Comparison of ENCODE assay signal across 8 cellular contexts in genomic region chr2:19901201-19901457, GRCh38. TPM values are rescaled to one million over a fixed set of nuclear protein-coding genes. Genes with fewer than 3 reads are reported as not detected.
DNase-seq lines count a peak whose midpoint lies in the region; ATAC-seq, FAIRE-seq and TF ChIP-seq lines count a peak whose summit lies in the region.

No MANE protein-coding gene starts in this region.

- TF ChIP-seq POLR2A in GM12878 (IDR thresholded peaks at IDR 0.05; ENCODE audit: low read depth, low read length), result no peak

- H2AFZ ChIP-seq in GM12878 (ENCODE audit: control insufficient read depth, low read depth, low read length), result peak overlapping the region; percentile 100

- H3K36me3 ChIP-seq in GM12878 (ENCODE audit: control insufficient read depth in 2 of 2, insufficient read depth in 2 of 2, low read length in 1 of 2) (no peaks in the 10 kb centered on the region), liver (ENCODE audit: control insufficient read depth in 4 of 4, insufficient read depth in 3 of 4, low read depth in 1 of 4, low read length in 3 of 4) (no peaks in the 10 kb centered on the region), tibial artery (no peaks in the 10 kb centered on the region)

- CTCF ChIA-PET in GM12878 (lab: Yijun Ruan, JAX), result interaction anchor here (1.3 kb wide), 1 partner anchor 31 kb away, joined by 3 read pairs; no protein-coding TSS in a partner anchor

- H3K27me3 ChIP-seq in GM12878 (replicated peaks in 1 of 2; ENCODE audit: control insufficient read depth in 2 of 2, insufficient read depth in 2 of 2, low read length in 1 of 2) (no peaks in the 10 kb centered on the region), liver (ENCODE audit: control insufficient read depth in 4 of 4, insufficient read depth in 4 of 4, low read length in 3 of 4) (no peaks in the 10 kb centered on the region), tibial artery (no peaks in the 10 kb centered on the region)

- RAD21 ChIA-PET in GM12878 (lab: Charles Lee; ENCODE audit: unreplicated experiment), result no interaction called here

- in situ Hi-C loops in GM12878 (cut with MboI), result no loop called here

- BruUV-seq in GM12878 (replicated peaks; lab: Mats Ljungman, UMichigan), result TSS peak; percentile 68

- FAIRE-seq in GM12878 (lab: Jason Lieb, UNC), result no peak

- TF ChIP-seq CTCF in GM12878 (IDR thresholded peaks at IDR 0.05 in 2 of 3, conservative IDR thresholded peaks at IDR 0.05 in 1 of 3; ENCODE audit: control insufficient read depth in 2 of 3, extremely low read depth in 1 of 3, insufficient read depth in 1 of 3, low read depth in 3 of 3, low read length in 3 of 3) (no peak), liver (IDR thresholded peaks at IDR 0.05; ENCODE audit: low read depth, low read length, missing input control) (no peak), tibial artery (IDR thresholded peaks at IDR 0.05) (no peak)

- DNase-seq in A172 (ENCODE audit: low spot score), result peak; percentile 8
- no peak for DNase-seq in GM12878 (ENCODE audit: low read depth, low spot score)
- DNase-seq in tibial artery, result no peak
- no peak for DNase-seq in globus pallidus (ENCODE audit: low spot score)
- DNase-seq in activated gamma-delta T cell treated with Interleukin-2 at 50 U/mL for 16 hours, result no peak

- H3K4me1 ChIP-seq in GM12878 (ENCODE audit: control insufficient read depth, insufficient read depth, low read length), result peaks cover 4% of the 10 kb centered on the region
- peaks cover 10 to 37% (median 30%) of the 10 kb centered on the region in 4 donors for H3K4me1 ChIP-seq in liver (ENCODE audit: control insufficient read depth in 4 of 4, insufficient read depth in 4 of 4, low read length in 3 of 4)
- H3K4me1 ChIP-seq in tibial artery, result peaks cover 0 to 50% (median 35%) of the 10 kb centered on the region in 4 donors

- H3K79me2 ChIP-seq in GM12878 (ENCODE audit: control insufficient read depth, insufficient read depth, low read length), result peaks cover 62% of the 10 kb centered on the region

- intact Hi-C loops in GM12878 (cut with micrococcal nuclease; ENCODE audit: unreplicated experiment), result loop anchor here (1.0 to 5.0 kb wide), 3 partner anchors 8 to 151 kb away; partner anchors contain the start of gene LAPTM4A
- intact Hi-C loops in tibial artery (cut with DNase I; ENCODE audit: low total_unique reads), result no loop called here

- H3K9ac ChIP-seq in GM12878 (ENCODE audit: control insufficient read depth, insufficient read depth, low read length) (peak overlapping the region; percentile 98), liver (ENCODE audit: low read depth in 1 of 2, low read length in 2 of 2) (peak overlapping the region; percentile 97)

- SMC1A ChIA-PET in GM12878 (lab: Charles Lee; ENCODE audit: uncharacterized antibody, unreplicated experiment), result interaction anchor here (0.9 kb wide), 1 partner anchor 324 kb away, joined by 3 read pairs; the partner anchor contains the start of gene SDC1

- no peaks in the 10 kb centered on the region for H4K20me1 ChIP-seq in GM12878 (ENCODE audit: control insufficient read depth, insufficient read depth)

- TF ChIP-seq EP300 in GM12878 (IDR thresholded peaks at IDR 0.05; ENCODE audit: borderline replicate concordance in 1 of 2, control insufficient read depth in 1 of 2, low read depth in 2 of 2, low read length in 2 of 2), result peak in 1 of 2 experiments; percentile 6; a peak in 1 of 4 replicates

- ATAC-seq in GM19035 (IDR thresholded peaks at IDR 0.05; ENCODE audit: unreplicated experiment), result peak; percentile 2
- ATAC-seq in HG03439 (IDR thresholded peaks at IDR 0.05; ENCODE audit: unreplicated experiment), result peak; percentile 10
- peak; percentile 8 for ATAC-seq in GM12878

- H3K27ac ChIP-seq in GM12878 (ENCODE audit: control insufficient read depth, insufficient read depth) (peak overlapping the region; percentile 99), liver (ENCODE audit: low read depth in 1 of 2, low read length in 2 of 2) (peak overlapping the region; percentile 75 to 99), tibial artery (peak overlapping the region; percentile 85 to 96)

- H3K9me3 ChIP-seq in GM12878 (replicated peaks; ENCODE audit: control insufficient read depth, insufficient read depth, low read length), result no peaks in the 10 kb centered on the region; the same call in 2 of the 3 replicates
- no peaks in the 10 kb centered on the region for H3K9me3 ChIP-seq in liver (ENCODE audit: control insufficient read depth in 4 of 4, low read length in 3 of 4)
- no peaks in the 10 kb centered on the region for H3K9me3 ChIP-seq in tibial artery

- peak overlapping the region; percentile 85 for H3K4me3 ChIP-seq in GM12878
- peak overlapping the region; percentile 79 to 99 (median 83) for H3K4me3 ChIP-seq in liver (ENCODE audit: low read depth in 1 of 3, low read length in 3 of 3)
- peak overlapping the region; percentile 66 to 99 for H3K4me3 ChIP-seq in tibial artery

- under 1% methylated on average over 22 of the region's 22 CpGs for WGBS in GM12878 (ENCODE audit: insufficient coverage, insufficient replicate concordance, low lambda C conversion rate, missing lambda C conversion rate)
- WGBS in liver, result under 1% methylated on average over 22 of the region's 22 CpGs

- H3K4me2 ChIP-seq in GM12878 (ENCODE audit: control insufficient read depth, insufficient read depth), result peak overlapping the region; percentile 88

- TF ChIP-seq RAD21 in GM12878 (IDR thresholded peaks at IDR 0.05; ENCODE audit: insufficient read depth, low read depth, low read length) (no peak), liver (IDR thresholded peaks at IDR 0.05) (no peak)

- POLR2A ChIA-PET in GM12878 (lab: Charles Lee), result interaction anchor here (0.9 to 1.4 kb wide), 4 partner anchors 12 to 321 kb away, joined by 3 to 4 read pairs (median 3); no protein-coding TSS in a partner anchor

TF ChIP-seq in GM12878, 131 proteins besides CTCF, POLR2A, EP300 and RAD21:
- TF ChIP-seq BACH1 (IDR thresholded peaks at IDR 0.05; ENCODE audit: borderline replicate concordance), result peak; percentile 7; the same call in 1 of the 2 replicates
- TF ChIP-seq SMARCA5 (IDR thresholded peaks at IDR 0.05), result 0 out of 2 replicates have a peak, but pooled peaks have one; percentile 12
- TF ChIP-seq RELB (IDR thresholded peaks at IDR 0.05; ENCODE audit: low read depth), result no peak

TF ChIP-seq in liver, 16 proteins besides CTCF, POLR2A, EP300 and RAD21:
- no peak for TF ChIP-seq FOXA2 (IDR thresholded peaks at IDR 0.05)
- TF ChIP-seq TAF1 (conservative IDR thresholded peaks at IDR 0.05), result no peak
- no peak for TF ChIP-seq HNF4G (IDR thresholded peaks at IDR 0.05)

RNA-seq across cellular contexts. Expression of gene TTC32, which starts 0.7 kb away (rescaled TPM):
- total RNA-seq in A172 (2014; rRNA removed; shearing (Covaris generic)), result 4.2 and 10.6 TPM in 2 replicates
- total RNA-seq in GM12878 (2013; cell fraction: nucleolus; rRNA removed), result 71.7 and 84.3 TPM in 2 replicates
- total RNA-seq in GM12878 (2014; rRNA removed), result 11.1 and 13.2 TPM in 2 replicates
- total RNA-seq in GM12878 (2014; rRNA removed; fragmentation: Illumina TruSeq; extraction: Trizol), result 17.2 and 17.7 TPM in 2 replicates
- 14.3 and 14.6 TPM in 2 replicates for total RNA-seq in GM12878 (2021)
- 9.1 TPM for polyA plus RNA-seq in GM12878 (2011; ENCODE audit: low read depth)
- 25.2 and 32.8 TPM in 2 replicates for polyA plus RNA-seq in GM12878 (2011; rRNA removed)
- polyA plus RNA-seq in GM12878 (2011; cell fraction: cytosol; rRNA removed), result 8.0 and 9.6 TPM in 2 replicates
- 36.6 and 42.1 TPM in 2 replicates for polyA plus RNA-seq in GM12878 (2011; cell fraction: nucleus; rRNA removed)
- polyA plus RNA-seq in GM12878 (2012), result 18.3 TPM in 2 replicates
- 13.3 and 17.1 TPM in 2 replicates for polyA plus RNA-seq in GM12878 (2014; fragmentation: Illumina TruSeq; extraction: Trizol)
- 10 to 100 TPM; 21.6 to 25.3 TPM for polyA plus RNA-seq in GM12878 (2014; fragmentation: Nextera tagmentation; extraction: Ambion mirVana)
- 15.6 and 16.0 TPM in 2 replicates for polyA plus RNA-seq in GM12878 (2014; rRNA removed)
- 10 to 100 TPM; 28.2 to 30.0 TPM for polyA plus RNA-seq in GM12878 (2016; fragmentation: Nextera tagmentation; extraction: Ambion mirVana)
- 6.8 and 8.6 TPM in 2 replicates for polyA minus RNA-seq in GM12878 (2011; rRNA and poly(A)+ RNA removed)
- polyA minus RNA-seq in GM12878 (2011; cell fraction: cytosol; rRNA and poly(A)+ RNA removed), result 4.3 and 6.5 TPM in 2 replicates
- 39.4 and 42.2 TPM in 2 replicates for polyA minus RNA-seq in GM12878 (2011; cell fraction: nucleus; rRNA and poly(A)+ RNA removed)
- total RNA-seq in liver, result 10 to 100 TPM in 1 of 2 donors, 1 to 10 TPM in 1; 9.7 to 12.0 TPM
- polyA plus RNA-seq in liver, result 10 to 100 TPM in 1 of 2 donors, 1 to 10 TPM in 1; 4.1 to 11.4 TPM
